ENCODE assay signal across 11 cellular contexts in the genomic region with DNA sequence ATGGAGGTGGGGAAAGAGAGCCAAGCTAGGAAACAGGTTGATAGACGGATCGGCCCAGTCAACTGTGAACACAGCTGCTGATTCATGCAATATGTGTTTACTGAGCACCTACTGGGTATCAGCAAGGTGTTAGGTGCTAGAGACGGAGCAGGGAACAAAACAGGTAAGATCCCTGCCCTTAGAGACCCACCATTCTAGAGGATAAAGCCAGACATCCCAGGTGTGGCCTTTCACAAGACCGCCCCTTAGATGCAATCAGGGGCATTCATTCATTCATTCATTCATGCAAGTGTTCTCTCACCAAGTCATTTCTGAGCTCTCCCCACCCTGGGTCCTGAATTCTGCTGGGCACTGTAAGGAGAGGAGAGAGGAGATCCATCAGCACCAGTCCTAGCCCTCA. TPM values are rescaled to one million over a fixed set of nuclear protein-coding genes. Genes with fewer than 3 reads are reported as not detected.
DNase-seq lines count a peak whose midpoint lies in the region; ATAC-seq and TF ChIP-seq lines count a peak whose summit lies in the region.
"Had no signal": no experiment of that assay in that cellular context is flagged by ENCODE, and none has a peak within 500 bp of the region (broad histone marks: within the 10 kb centered on the region; RNA-seq: fewer than 3 reads in every experiment).

No MANE protein-coding gene starts in this region.

- in situ Hi-C loops in HAP-1 (cut with MboI; ENCODE audit: low sequenced_read_pairs), result no loop called here

- TF ChIP-seq CTCF in breast epithelium (IDR thresholded peaks at IDR 0.05), result no peak
- TF ChIP-seq CTCF in MCF 10A (IDR thresholded peaks at IDR 0.05; ENCODE audit: unreplicated experiment), result no peak
- TF ChIP-seq CTCF in type B pancreatic cell (conservative IDR thresholded peaks at IDR 0.05), result no peak

- no peaks in the 10 kb centered on the region for H3K36me3 ChIP-seq in breast epithelium
- no peaks in the 10 kb centered on the region for H3K36me3 ChIP-seq in muscle layer of colon (ENCODE audit: insufficient read depth, low read length)
- no peaks in the 10 kb centered on the region for H3K36me3 ChIP-seq in HAP-1 (replicated peaks)

- peak overlapping the region in 2 of 3 donors; percentile 48 to 70 for H3K4me3 ChIP-seq in breast epithelium
- peak overlapping the region in 1 of 2 donors; percentile 26 for H3K4me3 ChIP-seq in muscle layer of colon (ENCODE audit: low read depth in 1 of 2, low read length in 2 of 2)
- H3K4me3 ChIP-seq in HAP-1, result no peak overlapping the region

- H3K27me3 Mint-ChIP-seq in MCF 10A (ENCODE audit: insufficient read depth, unreplicated experiment) (peaks cover 11% of the 10 kb centered on the region), type B pancreatic cell (no peaks in the 10 kb centered on the region)

- H3K27ac ChIP-seq in breast epithelium, result peak overlapping the region; percentile 73 to 87
- peak overlapping the region; percentile 78 for H3K27ac ChIP-seq in caudate nucleus (ENCODE audit: low read depth, low read length)
- H3K27ac ChIP-seq in muscle layer of colon (ENCODE audit: low read depth, low read length), result no peak overlapping the region

- H3K9ac ChIP-seq in muscle layer of colon (ENCODE audit: low read length), result peak overlapping the region; percentile 31

- POLR2A ChIA-PET in MCF 10A (lab: Yijun Ruan, JAX), result interaction anchor here (1.0 kb wide), 1 partner anchor 21 kb away, joined by 3 read pairs; no protein-coding TSS in a partner anchor

- intact Hi-C loops in breast epithelium (cut with DNase I; ENCODE audit: low total_unique reads) (no loop called here), MCF 10A (cut with micrococcal nuclease) (no loop called here)

- H3K36me3 Mint-ChIP-seq in MCF 10A (ENCODE audit: insufficient read depth, unreplicated experiment) (no peaks in the 10 kb centered on the region), type B pancreatic cell (no peaks in the 10 kb centered on the region)

- no peak for TF ChIP-seq POLR2A in breast epithelium (IDR thresholded peaks at IDR 0.05)

- no peak for ATAC-seq in GM21390 (IDR thresholded peaks at IDR 0.05; ENCODE audit: unreplicated experiment)

- no TSS peak for BruUV-seq in MCF 10A (replicated peaks; lab: Mats Ljungman, UMichigan)

- H3K9me3 ChIP-seq in breast epithelium (no peaks in the 10 kb centered on the region), muscle layer of colon (ENCODE audit: low read length) (no peaks in the 10 kb centered on the region), HAP-1 (no peaks in the 10 kb centered on the region)

- H3K27me3 ChIP-seq in breast epithelium (peaks cover 0 to 30% of the 10 kb centered on the region in 2 donors), muscle layer of colon (ENCODE audit: control insufficient read depth in 1 of 2, insufficient read depth in 2 of 2, low read length in 2 of 2) (peaks cover 0 to 4% of the 10 kb centered on the region in 2 donors), HAP-1 (ENCODE audit: low read depth) (no peaks in the 10 kb centered on the region)

- DNase-seq in breast epithelium (ENCODE audit: low spot score in 2 of 2), result no peak
- DNase-seq in MCF 10A (ENCODE audit: unreplicated experiment), result no peak
- no peak for DNase-seq in caudate nucleus (lab: John Stamatoyannopoulos, UW)
- DNase-seq in type B pancreatic cell (ENCODE audit: extremely low spot score, unreplicated experiment), result no peak
- no peak for DNase-seq in HAP-1 (ENCODE audit: low spot score in 2 of 2)
- DNase-seq in dedifferentiated amniotic fluid mesenchymal stem cell (ENCODE audit: extremely low spot score), result no peak
- DNase-seq: activated CD4-positive, alpha-beta T cell treated with anti-CD3 and anti-CD28 coated beads, Interleukin-2, amount 50 U/mL, for 1 hour; NCI-H2029 treated with DMSO at 0.1 percent for 48 hours had no signal

- CTCF ChIA-PET in MCF 10A (lab: Yijun Ruan, JAX), result no interaction called here

- H3K27ac Mint-ChIP-seq in MCF 10A (ENCODE audit: low read depth, unreplicated experiment) (no peak overlapping the region), type B pancreatic cell (peak overlapping the region; percentile 63)

- H3K4me3 Mint-ChIP-seq in MCF 10A (ENCODE audit: unreplicated experiment), result no peak overlapping the region
- peak overlapping the region; percentile 83 for H3K4me3 Mint-ChIP-seq in type B pancreatic cell
- H3K4me3 Mint-ChIP-seq: neural crest cell had no signal

- H3K4me1 ChIP-seq in breast epithelium (no peaks in the 10 kb centered on the region), muscle layer of colon (ENCODE audit: insufficient read depth, low read length) (peaks cover 12% of the 10 kb centered on the region), HAP-1 (peaks cover 6% of the 10 kb centered on the region; the same call in 1 of the 2 replicates)

- no peaks in the 10 kb centered on the region for H3K9me3 Mint-ChIP-seq in MCF 10A (ENCODE audit: unreplicated experiment)
- no peaks in the 10 kb centered on the region for H3K9me3 Mint-ChIP-seq in type B pancreatic cell
- H3K9me3 Mint-ChIP-seq: neural crest cell had no signal

- H3K4me1 Mint-ChIP-seq in MCF 10A (ENCODE audit: insufficient read depth, unreplicated experiment) (peaks cover 11% of the 10 kb centered on the region), type B pancreatic cell (ENCODE audit: unreplicated experiment) (no peaks in the 10 kb centered on the region)

RNA-seq across cellular contexts. Expression of a gene that starts 20.2 kb away (rescaled TPM):
- total RNA-seq in breast epithelium (10 to 100 TPM; 14.7 to 17.3 (median 14.7) TPM), MCF 10A (2022) (11.6 and 11.9 TPM in 2 replicates), type B pancreatic cell (ENCODE audit: low replicate concordance) (9.8 and 11.9 TPM in 2 replicates)
